In the genomic region with DNA sequence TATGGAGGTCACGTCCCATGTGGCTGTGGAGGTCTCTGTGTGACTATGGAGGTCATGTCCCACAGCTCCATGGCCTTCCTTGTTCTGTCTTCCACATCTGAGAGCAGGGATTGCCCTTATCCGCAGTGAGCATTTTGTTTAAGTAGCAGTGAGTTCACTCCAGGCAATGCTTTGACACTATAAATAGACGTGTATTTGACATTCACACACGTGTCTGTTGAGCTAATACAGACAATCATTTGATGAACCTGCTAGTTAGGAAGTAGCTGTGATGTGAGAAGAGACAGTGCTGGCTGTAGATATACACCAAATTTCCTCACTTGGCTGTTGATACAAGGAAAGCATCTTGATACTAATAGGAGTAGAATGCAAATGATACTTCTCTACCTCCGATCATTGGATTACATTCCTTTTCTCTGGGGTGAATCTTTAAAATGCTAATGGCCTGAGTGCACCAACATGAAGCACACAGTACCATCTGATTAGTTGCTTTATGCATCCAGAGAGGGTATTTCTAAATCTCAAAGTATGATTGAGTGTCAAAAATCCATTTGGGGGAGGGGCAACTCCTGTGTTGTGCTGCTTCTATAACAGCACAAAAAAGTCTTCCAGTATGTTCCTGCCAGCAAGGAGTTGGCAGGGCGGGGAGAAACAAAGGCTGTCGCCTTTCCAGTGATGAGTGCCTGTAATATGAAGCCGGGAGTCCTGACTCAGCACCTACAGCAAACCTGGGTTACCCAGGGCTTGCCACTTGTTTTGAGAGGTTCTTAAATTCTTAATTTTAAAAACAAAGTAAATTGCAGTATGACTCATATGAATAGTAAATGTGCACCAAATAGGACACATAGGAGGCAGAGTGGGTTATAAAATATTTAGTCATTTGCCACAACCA, we compare ENCODE assay signal across 1 cellular context.
TF ChIP-seq lines count a peak whose summit lies in the region.

No MANE protein-coding gene starts in this region.

TF ChIP-seq in HEK293, 187 proteins besides CTCF, POLR2A, EP300 and RAD21 (continued from another document):
- TF ChIP-seq SCRT2 (tag by site-specific recombination; IDR thresholded peaks at IDR 0.05) (peak; percentile 87), ZNF302 (tag by site-specific recombination; IDR thresholded peaks at IDR 0.05; ENCODE audit: low read depth) (no peak), HOXC10 (CRISPR knock-in tag; IDR thresholded peaks at IDR 0.05) (no peak), TRIM28 (IDR thresholded peaks at IDR 0.05; ENCODE audit: borderline replicate concordance, low read length) (peak; percentile 19; the same call in 1 of the 2 replicates), ZNF561 (tag by site-specific recombination; IDR thresholded peaks at IDR 0.05; ENCODE audit: borderline replicate concordance) (no peak), ZNF660 (tag by site-specific recombination; IDR thresholded peaks at IDR 0.05) (0 out of 2 replicates have a peak, but pooled peaks have one; percentile 47)
